11 cellular contexts compared by ENCODE assay signal in the genomic region with DNA sequence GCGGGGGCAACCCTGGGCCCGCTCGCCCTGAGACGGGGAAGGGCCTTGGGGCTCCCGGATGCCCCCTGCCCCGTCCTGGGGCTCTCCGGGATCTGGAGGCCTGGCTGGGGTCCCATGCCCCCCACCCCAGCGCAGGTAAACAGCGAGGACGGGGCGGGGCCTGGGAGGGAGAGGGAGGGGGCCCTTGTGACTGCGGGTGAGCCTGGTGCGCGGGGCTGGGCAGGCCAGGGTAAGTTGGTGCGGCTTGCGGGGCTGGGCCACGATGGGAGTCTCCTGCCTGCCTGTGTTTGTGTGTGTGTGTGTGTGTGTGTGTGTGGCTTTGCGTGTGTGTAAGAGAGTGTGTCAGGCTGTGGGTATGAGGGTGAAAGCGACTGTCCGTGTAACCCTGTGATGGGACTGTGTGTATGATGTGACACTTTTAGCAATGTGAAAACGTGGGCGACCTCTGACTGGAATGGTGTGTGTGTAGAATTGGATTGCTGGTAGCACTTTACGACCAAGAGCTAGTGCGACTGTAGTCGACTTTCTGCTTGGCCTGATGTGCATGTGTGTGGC. TPM values are rescaled to one million over a fixed set of nuclear protein-coding genes. Genes with fewer than 3 reads are reported as not detected.
DNase-seq lines count a peak whose midpoint lies in the region; ATAC-seq, FAIRE-seq and TF ChIP-seq lines count a peak whose summit lies in the region.
"Had no signal": no experiment of that assay in that cellular context is flagged by ENCODE, and none has a peak within 500 bp of the region (broad histone marks: within the 10 kb centered on the region; RNA-seq: fewer than 3 reads in every experiment).

No MANE protein-coding gene starts in this region.

- TF ChIP-seq CTCF in OCI-LY7 (conservative IDR thresholded peaks at IDR 0.05; ENCODE audit: low read length) (no peak), esophagus muscularis mucosa (IDR thresholded peaks at IDR 0.05) (no peak), neutrophil (IDR thresholded peaks at IDR 0.05) (no peak)

- no peaks in the 10 kb centered on the region for H3K79me2 ChIP-seq in OCI-LY7 (ENCODE audit: insufficient read depth, low read depth, low read length)

- peak overlapping the region; percentile 58 for H3K4me2 ChIP-seq in OCI-LY7 (ENCODE audit: low read length)

- H2AFZ ChIP-seq in OCI-LY7 (ENCODE audit: low read length), result no peak overlapping the region

- no peak for DNase-seq in GM18507 (ENCODE audit: extremely low spot score, insufficient read length, low read depth)
- no peak for DNase-seq in OCI-LY7 (ENCODE audit: low spot score)
- no peak for DNase-seq in esophagus muscularis mucosa (ENCODE audit: extremely low spot score)
- DNase-seq in SK-N-DZ (ENCODE audit: low spot score), result no peak
- no peak for DNase-seq in epidermal melanocyte (ENCODE audit: insufficient read length, low spot score)

- intact Hi-C loops in OCI-LY7 (cut with micrococcal nuclease; ENCODE audit: unreplicated experiment), result no loop called here
- intact Hi-C loops in esophagus muscularis mucosa (cut with DNase I), result no loop called here

- H3K9me3 ChIP-seq in OCI-LY7 (ENCODE audit: low read length), result no peaks in the 10 kb centered on the region
- H3K9me3 ChIP-seq in esophagus muscularis mucosa, result no peaks in the 10 kb centered on the region
- no peaks in the 10 kb centered on the region for H3K9me3 ChIP-seq in neutrophil

- CTCF ChIA-PET in OCI-LY7 (lab: Charles Lee; ENCODE audit: unreplicated experiment), result no interaction called here

- H3K4me1 ChIP-seq in OCI-LY7 (ENCODE audit: insufficient read depth, low read length, poor library complexity, severe bottlenecking) (peaks cover 8% of the 10 kb centered on the region), esophagus muscularis mucosa (peaks cover 4 to 21% (median 15%) of the 10 kb centered on the region in 4 donors), neutrophil (ENCODE audit: control insufficient read depth in 1 of 2, insufficient read depth in 1 of 2, low read depth in 1 of 2, low read length in 1 of 2) (peaks cover 0 to 12% of the 10 kb centered on the region in 2 experiments)

- H3K36me3 ChIP-seq in OCI-LY7 (ENCODE audit: insufficient read depth, low read length), result no peaks in the 10 kb centered on the region
- no peaks in the 10 kb centered on the region for H3K36me3 ChIP-seq in esophagus muscularis mucosa
- no peaks in the 10 kb centered on the region for H3K36me3 ChIP-seq in neutrophil

- H3K9me2 ChIP-seq in OCI-LY7 (ENCODE audit: insufficient read depth, low read length), result no peaks in the 10 kb centered on the region

- no peak for ATAC-seq in HG02678 (IDR thresholded peaks at IDR 0.05; ENCODE audit: unreplicated experiment)
- ATAC-seq in GM19452 (IDR thresholded peaks at IDR 0.05; ENCODE audit: unreplicated experiment), result no peak

- H3K4me3 ChIP-seq in OCI-LY7 (ENCODE audit: low read depth, low read length, poor library complexity, severe bottlenecking) (peak overlapping the region; percentile 56), esophagus muscularis mucosa (peak overlapping the region in 3 of 4 donors; percentile 14 to 48 (median 27)), neutrophil (ENCODE audit: low read depth in 1 of 2, low read length in 1 of 2) (peak overlapping the region; percentile 16 to 21)

- H3K27me3 ChIP-seq in esophagus muscularis mucosa (peaks cover 5 to 64% (median 16%) of the 10 kb centered on the region in 4 donors), neutrophil (peaks cover 76% of the 10 kb centered on the region)

- WGBS in esophagus muscularis mucosa, result 24% methylated on average over 15 of the region's 25 CpGs

- TF ChIP-seq EP300 in esophagus muscularis mucosa (IDR thresholded peaks at IDR 0.05), result no peak

- H3K27ac ChIP-seq in OCI-LY7 (ENCODE audit: low read depth, low read length, poor library complexity, severe bottlenecking) (no peak overlapping the region), esophagus muscularis mucosa (replicated peaks in 1 of 4) (no peak overlapping the region), neutrophil (no peak overlapping the region)

- no peaks in the 10 kb centered on the region for H4K20me1 ChIP-seq in OCI-LY7 (ENCODE audit: insufficient read depth, low read length)

- TF ChIP-seq POLR2A in esophagus muscularis mucosa (IDR thresholded peaks at IDR 0.05; ENCODE audit: low read depth), result no peak

- FAIRE-seq in GM18507 (lab: Jason Lieb, UNC), result peak; percentile 12
- FAIRE-seq: islet of Langerhans had no signal

- no TSS peak for BruUV-seq in OCI-LY7 (replicated peaks; lab: Mats Ljungman, UMichigan)

- POLR2A ChIA-PET in OCI-LY7 (lab: Charles Lee), result no interaction called here

RNA-seq across cellular contexts. Expression of a gene that starts 0.4 kb away (rescaled TPM):
- not detected in 2 replicates for total RNA-seq in OCI-LY7 (2014; rRNA removed; shearing (Covaris generic))
- total RNA-seq in OCI-LY7 (2022), result not detected in 2 replicates
- not detected for total RNA-seq in esophagus muscularis mucosa
- polyA plus RNA-seq in SK-N-DZ (2014; cell fraction: cytosol; rRNA removed), result 0.39 and 1.3 TPM in 2 replicates
- polyA plus RNA-seq in SK-N-DZ (2014; cell fraction: nucleus; rRNA removed), result 0.43 and 2.2 TPM in 2 replicates
- total RNA-seq: activated naive CD8-positive, alpha-beta T cell treated with anti-CD3 and anti-CD28 coated beads, Interleukin-2, amount 10 ng/mL, durations not matched to agents 7 days and 5 days; LHCN-M2 had no signal

RNA-seq across cellular contexts. Expression of a gene that starts 18.3 kb away (rescaled TPM):
- not detected in 2 replicates for total RNA-seq in OCI-LY7 (2014; rRNA removed; shearing (Covaris generic))
- total RNA-seq in OCI-LY7 (2022) (not detected in 2 replicates), esophagus muscularis mucosa (1 to 10 TPM in 2 of 4 donors, under 1 TPM in 1, not detected in 1; 0.66 to 1.4 (median 1.1) TPM)
- 2.8 and 3.7 TPM in 2 replicates for polyA plus RNA-seq in SK-N-DZ (2014; cell fraction: cytosol; rRNA removed)
- 1.4 and 3.6 TPM in 2 replicates for polyA plus RNA-seq in SK-N-DZ (2014; cell fraction: nucleus; rRNA removed)
- total RNA-seq: activated naive CD8-positive, alpha-beta T cell treated with anti-CD3 and anti-CD28 coated beads, Interleukin-2, amount 10 ng/mL, durations not matched to agents 7 days and 5 days; LHCN-M2 had no signal

RNA-seq across cellular contexts. Expression of a gene that starts 29.4 kb away (rescaled TPM):
- 12.8 and 21.0 TPM in 2 replicates for total RNA-seq in OCI-LY7 (2014; rRNA removed; shearing (Covaris generic))
- total RNA-seq in OCI-LY7 (2022) (24.4 and 30.8 TPM in 2 replicates), esophagus muscularis mucosa (10 to 100 TPM in 2 of 4 donors, 1 to 10 TPM in 2; 6.5 to 16.6 (median 11.4) TPM)
- 12.8 and 18.6 TPM in 2 replicates for polyA plus RNA-seq in SK-N-DZ (2014; cell fraction: cytosol; rRNA removed)
- 46.4 and 54.7 TPM in 2 replicates for polyA plus RNA-seq in SK-N-DZ (2014; cell fraction: nucleus; rRNA removed)
